In genomic region chr9:37964740-37965081, GRCh38 we compare ENCODE assay signal across 1 cellular context.
TF ChIP-seq lines count a peak whose summit lies in the region.

No MANE protein-coding gene starts in this region.

TF ChIP-seq in GM23338, 12 proteins besides CTCF, POLR2A, EP300 and RAD21 (continued from another document):
- TF ChIP-seq, protein P1, sequence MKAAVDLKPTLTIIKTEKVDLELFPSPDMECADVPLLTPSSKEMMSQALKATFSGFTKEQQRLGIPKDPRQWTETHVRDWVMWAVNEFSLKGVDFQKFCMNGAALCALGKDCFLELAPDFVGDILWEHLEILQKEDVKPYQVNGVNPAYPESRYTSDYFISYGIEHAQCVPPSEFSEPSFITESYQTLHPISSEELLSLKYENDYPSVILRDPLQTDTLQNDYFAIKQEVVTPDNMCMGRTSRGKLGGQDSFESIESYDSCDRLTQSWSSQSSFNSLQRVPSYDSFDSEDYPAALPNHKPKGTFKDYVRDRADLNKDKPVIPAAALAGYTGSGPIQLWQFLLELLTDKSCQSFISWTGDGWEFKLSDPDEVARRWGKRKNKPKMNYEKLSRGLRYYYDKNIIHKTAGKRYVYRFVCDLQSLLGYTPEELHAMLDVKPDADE (IDR thresholded peaks at IDR 0.05), result no peak
- TF ChIP-seq ZNF114 (CRISPR knock-in tag; IDR thresholded peaks at IDR 0.05), result no peak
- TF ChIP-seq REST (IDR thresholded peaks at IDR 0.05; ENCODE audit: unreplicated experiment), result no peak
- no peak for TF ChIP-seq STAT1 (IDR thresholded peaks at IDR 0.05; ENCODE audit: unreplicated experiment)
- TF ChIP-seq CREB1 (CRISPR knock-in tag; IDR thresholded peaks at IDR 0.05; ENCODE audit: low read depth), result no peak
- TF ChIP-seq EZH2phosphoT487 (IDR thresholded peaks at IDR 0.05; ENCODE audit: unreplicated experiment), result no peak
- TF ChIP-seq EZH2 (IDR thresholded peaks at IDR 0.05; ENCODE audit: low read depth, unreplicated experiment), result no peak
TF ChIP-seq in GM23338: peak in this region for 0.
